22 cellular contexts compared by ENCODE assay signal in genomic region chr18:36157441-36157840, GRCh38. TPM values are rescaled to one million over a fixed set of nuclear protein-coding genes. Genes with fewer than 3 reads are reported as not detected.
DNase-seq lines count a peak whose midpoint lies in the region; ATAC-seq and TF ChIP-seq lines count a peak whose summit lies in the region.
"Had no signal": no experiment of that assay in that cellular context is flagged by ENCODE, and none has a peak within 500 bp of the region (broad histone marks: within the 10 kb centered on the region; RNA-seq: fewer than 3 reads in every experiment).

No MANE protein-coding gene starts in this region.

- H3K4me2 ChIP-seq in fibroblast of lung (ENCODE audit: extremely low read depth, insufficient read depth, low read length) = no peak overlapping the region

- H3K9me3 ChIP-seq in fibroblast of lung (ENCODE audit: control insufficient read depth, insufficient read depth, low read depth, low read length) (no peaks in the 10 kb centered on the region), sigmoid colon (no peaks in the 10 kb centered on the region)
- H3K9me3 ChIP-seq: upper lobe of left lung had no signal

- no peak overlapping the region for H3K4me3 Mint-ChIP-seq in activated CD4-positive, alpha-beta T cell treated with anti-CD3 and anti-CD28 coated beads for 36 hours
- no peak overlapping the region for H3K4me3 Mint-ChIP-seq in activated T-helper 17 cell treated with anti-CD3 and anti-CD28 coated beads, Interleukin-2, amount 50 U/mL, for 72 hours
- H3K4me3 Mint-ChIP-seq: activated CD8-positive, alpha-beta T cell treated with anti-CD3 and anti-CD28 coated beads, Interleukin-2, amount 10 ng/mL, durations not matched to agents 7 days and 5 days; brain had no signal

- H3K27ac Mint-ChIP-seq in activated CD4-positive, alpha-beta T cell treated with anti-CD3 and anti-CD28 coated beads for 36 hours = peak overlapping the region; percentile 63
- peak overlapping the region; percentile 35 for H3K27ac Mint-ChIP-seq in activated T-helper 17 cell treated with anti-CD3 and anti-CD28 coated beads, Interleukin-2, amount 50 U/mL, for 72 hours
- H3K27ac Mint-ChIP-seq: activated CD8-positive, alpha-beta T cell treated with anti-CD3 and anti-CD28 coated beads, Interleukin-2, amount 10 ng/mL, durations not matched to agents 7 days and 5 days had no signal

- no peak overlapping the region for H2AFZ ChIP-seq in fibroblast of lung (ENCODE audit: low read length)
- H2AFZ ChIP-seq: parathyroid adenoma had no signal

- H3K4me1 ChIP-seq in fibroblast of lung (ENCODE audit: control insufficient read depth, extremely low read depth, insufficient read depth, low read length) (peaks cover 29% of the 10 kb centered on the region), sigmoid colon (peaks cover 0 to 11% (median 6%) of the 10 kb centered on the region in 4 donors)
- H3K4me1 ChIP-seq: parathyroid adenoma, upper lobe of left lung had no signal

- no peak for DNase-seq in activated CD4-positive, alpha-beta T cell treated with anti-CD3 and anti-CD28 coated beads for 36 hours
- no peak for DNase-seq in activated CD4-positive, alpha-beta T cell treated with anti-CD3 and anti-CD28 coated beads, Interleukin-2, amount 50 U/mL, for 48 hours
- DNase-seq in fibroblast of lung (ENCODE audit: low read depth in 2 of 2) (peak in 1 of 2 donors; percentile 66), sigmoid colon (no peak), NOMO-1 treated with dmso at 0.1 percent for 144 hours (lab: John Stamatoyannopoulos, UW; ENCODE audit: unreplicated experiment) (no peak), retina (no peak)
- DNase-seq: 8988T; activated CD8-positive, alpha-beta T cell treated with anti-CD3 and anti-CD28 coated beads, Interleukin-2, amount 10 ng/mL, durations not matched to agents 7 days and 5 days; DMS79 treated with DMSO at 0.1 percent for 48 hours; dorsolateral prefrontal cortex; KG1; left colon; NCI-H1092 treated with DMSO at 0.1 percent for 48 hours; NCI-H774; upper lobe of left lung had no signal

- ATAC-seq in activated CD4-positive, alpha-beta T cell treated with anti-CD3 and anti-CD28 coated beads for 36 hours = no peak
- no peak for ATAC-seq in activated T-helper 17 cell treated with anti-CD3 and anti-CD28 coated beads, Interleukin-2, amount 50 U/mL, for 72 hours (replicated peaks)
- ATAC-seq in HG02981 (IDR thresholded peaks at IDR 0.05; ENCODE audit: unreplicated experiment) = no peak
- ATAC-seq: activated CD8-positive, alpha-beta T cell treated with anti-CD3 and anti-CD28 coated beads, Interleukin-2, amount 10 ng/mL, durations not matched to agents 7 days and 5 days; left colon; Panc1 had no signal

- peaks cover 21% of the 10 kb centered on the region for H3K4me1 Mint-ChIP-seq in activated CD4-positive, alpha-beta T cell treated with anti-CD3 and anti-CD28 coated beads for 36 hours
- peaks cover 36% of the 10 kb centered on the region for H3K4me1 Mint-ChIP-seq in activated T-helper 17 cell treated with anti-CD3 and anti-CD28 coated beads, Interleukin-2, amount 50 U/mL, for 72 hours
- H3K4me1 Mint-ChIP-seq: brain had no signal

- H3K27me3 Mint-ChIP-seq in activated CD4-positive, alpha-beta T cell treated with anti-CD3 and anti-CD28 coated beads for 36 hours = no peaks in the 10 kb centered on the region
- no peaks in the 10 kb centered on the region for H3K27me3 Mint-ChIP-seq in activated T-helper 17 cell treated with anti-CD3 and anti-CD28 coated beads, Interleukin-2, amount 50 U/mL, for 72 hours
- H3K27me3 Mint-ChIP-seq: brain had no signal

- no peak overlapping the region for H3K9ac ChIP-seq in fibroblast of lung (ENCODE audit: insufficient read depth, low read length)
- H3K9ac ChIP-seq: parathyroid adenoma had no signal

- CTCF ChIA-PET in activated CD4-positive, alpha-beta T cell treated with anti-CD3 and anti-CD28 coated beads for 36 hours (lab: Charles Lee) = interaction anchor here (1.2 kb wide), 1 partner anchor 11 kb away, joined by 7 read pairs; no protein-coding TSS in a partner anchor

- TF ChIP-seq CTCF in fibroblast of lung (conservative IDR thresholded peaks at IDR 0.05 in 1 of 2, IDR thresholded peaks at IDR 0.05 in 1 of 2; ENCODE audit: low read depth in 1 of 2, low read length in 2 of 2) (no peak), sigmoid colon (IDR thresholded peaks at IDR 0.05) (no peak)

- peak overlapping the region; percentile 91 for H3K27ac ChIP-seq in fibroblast of lung (ENCODE audit: insufficient read depth, low read length)
- H3K27ac ChIP-seq in sigmoid colon = peak overlapping the region in 3 of 4 donors; percentile 46 to 54 (median 53)
- H3K27ac ChIP-seq: dorsolateral prefrontal cortex, HL-60, parathyroid adenoma, SK-N-MC had no signal

- H3K36me3 Mint-ChIP-seq in activated CD4-positive, alpha-beta T cell treated with anti-CD3 and anti-CD28 coated beads for 36 hours (ENCODE audit: low read depth) = peaks cover 61% of the 10 kb centered on the region
- H3K36me3 Mint-ChIP-seq in activated T-helper 17 cell treated with anti-CD3 and anti-CD28 coated beads, Interleukin-2, amount 50 U/mL, for 72 hours (ENCODE audit: low read depth) = peaks cover 100% of the 10 kb centered on the region

- no peaks in the 10 kb centered on the region for H3K79me2 ChIP-seq in fibroblast of lung (ENCODE audit: control insufficient read depth, insufficient read depth, low read length)

- no peaks in the 10 kb centered on the region for H3K27me3 ChIP-seq in fibroblast of lung (ENCODE audit: control insufficient read depth, insufficient read depth, low read length)
- H3K27me3 ChIP-seq in sigmoid colon = no peaks in the 10 kb centered on the region
- H3K27me3 ChIP-seq: dorsolateral prefrontal cortex, upper lobe of left lung had no signal

- intact Hi-C loops in activated CD4-positive, alpha-beta T cell treated with anti-CD3 and anti-CD28 coated beads for 36 hours (cut with DNase I, micrococcal nuclease) = no loop called here
- intact Hi-C loops in sigmoid colon (cut with DNase I) = no loop called here

- no peak overlapping the region for H3K4me3 ChIP-seq in fibroblast of lung (replicated peaks in 1 of 4; ENCODE audit: control extremely low read depth in 1 of 4, insufficient read depth in 1 of 4, low read depth in 3 of 4, low read length in 4 of 4)
- H3K4me3 ChIP-seq in sigmoid colon = no peak overlapping the region
- H3K4me3 ChIP-seq: dorsolateral prefrontal cortex, SK-N-MC, upper lobe of left lung had no signal

- H3K9me3 Mint-ChIP-seq in activated CD4-positive, alpha-beta T cell treated with anti-CD3 and anti-CD28 coated beads for 36 hours (ENCODE audit: low read depth) = no peaks in the 10 kb centered on the region
- H3K9me3 Mint-ChIP-seq in activated T-helper 17 cell treated with anti-CD3 and anti-CD28 coated beads, Interleukin-2, amount 50 U/mL, for 72 hours = no peaks in the 10 kb centered on the region
- H3K9me3 Mint-ChIP-seq: brain had no signal

- H4K20me1 ChIP-seq in fibroblast of lung (ENCODE audit: control insufficient read depth, extremely low read depth, insufficient read depth, low read length) = no peaks in the 10 kb centered on the region

- no peak for TF ChIP-seq EP300 in sigmoid colon (IDR thresholded peaks at IDR 0.05)

- POLR2A ChIA-PET in activated CD4-positive, alpha-beta T cell treated with anti-CD3 and anti-CD28 coated beads for 36 hours (lab: Charles Lee) = no interaction called here

- H3K36me3 ChIP-seq in fibroblast of lung (ENCODE audit: control insufficient read depth, insufficient read depth, low read length) (peaks cover 8% of the 10 kb centered on the region), sigmoid colon (peaks cover 18 to 95% (median 45%) of the 10 kb centered on the region in 4 donors)

- TF ChIP-seq POLR2A in sigmoid colon (IDR thresholded peaks at IDR 0.05) = no peak

RNA-seq across cellular contexts. Expression of gene ELP2, which starts 27.7 kb away (rescaled TPM):
- total RNA-seq in activated CD4-positive, alpha-beta T cell treated with anti-CD3 and anti-CD28 coated beads for 36 hours = 100 to 1,000 TPM in 1 of 2 experiments, 10 to 100 TPM in 1; 76.5 to 114 TPM
- total RNA-seq in activated T-helper 17 cell treated with anti-CD3 and anti-CD28 coated beads, Interleukin-2, amount 50 U/mL, for 72 hours = 10 to 100 TPM; 78.3 to 95.8 TPM
- total RNA-seq in fibroblast of lung (135 and 309 TPM in 2 replicates), sigmoid colon (10 to 100 TPM; 51.7 to 77.2 (median 67.2) TPM)
- polyA plus RNA-seq in fibroblast of lung (72.4 and 96.6 TPM in 2 replicates), sigmoid colon (10 to 100 TPM; 14.3 to 32.7 (median 21.6) TPM)
- polyA plus RNA-seq in fibroblast of lung (2012) = 73.0 and 76.0 TPM in 2 replicates
- 100 and 185 TPM in 2 replicates for polyA minus RNA-seq in fibroblast of lung (ENCODE audit: low replicate concordance)

RNA-seq across cellular contexts. Expression of gene SLC39A6, which starts 28.3 kb away (rescaled TPM):
- 10 to 100 TPM; 23.9 to 28.6 TPM for total RNA-seq in activated CD4-positive, alpha-beta T cell treated with anti-CD3 and anti-CD28 coated beads for 36 hours
- 10 to 100 TPM; 29.2 to 41.7 TPM for total RNA-seq in activated T-helper 17 cell treated with anti-CD3 and anti-CD28 coated beads, Interleukin-2, amount 50 U/mL, for 72 hours
- total RNA-seq in fibroblast of lung (107 and 164 TPM in 2 replicates), sigmoid colon (10 to 100 TPM; 28.1 to 34.6 (median 31.8) TPM)
- polyA plus RNA-seq in fibroblast of lung (85.6 and 118 TPM in 2 replicates), sigmoid colon (10 to 100 TPM in 1 of 3 donors, 1 to 10 TPM in 2; 1.8 to 13.5 (median 3.0) TPM)
- polyA plus RNA-seq in fibroblast of lung (2012) = 44.9 and 63.2 TPM in 2 replicates
- polyA minus RNA-seq in fibroblast of lung (ENCODE audit: low replicate concordance) = 35.6 and 36.6 TPM in 2 replicates

RNA-seq across cellular contexts. Expression of gene MOCOS, which starts 29.9 kb away (rescaled TPM):
- total RNA-seq in activated CD4-positive, alpha-beta T cell treated with anti-CD3 and anti-CD28 coated beads for 36 hours = under 1 TPM; 0.07 to 0.11 TPM
- under 1 TPM; 0.19 TPM for total RNA-seq in activated T-helper 17 cell treated with anti-CD3 and anti-CD28 coated beads, Interleukin-2, amount 50 U/mL, for 72 hours
- total RNA-seq in fibroblast of lung = 9.0 and 13.9 TPM in 2 replicates
- polyA plus RNA-seq in fibroblast of lung = 2.0 TPM in 2 replicates
- 1.9 and 2.3 TPM in 2 replicates for polyA plus RNA-seq in fibroblast of lung (2012)
- 6.2 and 6.6 TPM in 2 replicates for polyA minus RNA-seq in fibroblast of lung (ENCODE audit: low replicate concordance)
- total RNA-seq in sigmoid colon = 1 to 10 TPM in 2 of 4 donors, under 1 TPM in 2; 0.49 to 1.8 (median 1.0) TPM
- 1 to 10 TPM; 1.8 to 3.6 (median 2.5) TPM for polyA plus RNA-seq in sigmoid colon
